In genomic region chr11:8327761-8328192, GRCh38 we compare ENCODE assay signal across 12 cellular contexts.
A peak's percentile ranks its signal among the peaks of the same experiment; 100 is the strongest.
DNase-seq lines count a peak whose midpoint lies in the region; ATAC-seq and TF ChIP-seq lines count a peak whose summit lies in the region.
"Had no signal": no experiment of that assay in that cellular context is flagged by ENCODE, and none has a peak within 500 bp of the region (broad histone marks: within the 10 kb centered on the region; RNA-seq: fewer than 3 reads in every experiment).

No MANE protein-coding gene starts in this region.

- no peak for TF ChIP-seq CTCF in left ventricle myocardium inferior (IDR thresholded peaks at IDR 0.05; ENCODE audit: borderline replicate concordance)
- no peak for TF ChIP-seq CTCF in body of pancreas (IDR thresholded peaks at IDR 0.05)

- H3K4me1 Mint-ChIP-seq in CD4-positive, alpha-beta memory T cell = no peaks in the 10 kb centered on the region
- H3K4me1 Mint-ChIP-seq: activated CD8-positive, alpha-beta memory T cell treated with anti-CD3 and anti-CD28 coated beads, Interleukin-2, amount 10 ng/mL, durations not matched to agents 7 days and 5 days had no signal

- H3K9me3 Mint-ChIP-seq in CD4-positive, alpha-beta memory T cell = no peaks in the 10 kb centered on the region

- peaks cover 8% of the 10 kb centered on the region for H3K4me1 ChIP-seq in left ventricle myocardium inferior
- peaks cover 6% of the 10 kb centered on the region for H3K4me1 ChIP-seq in body of pancreas
- no peaks in the 10 kb centered on the region for H3K4me1 ChIP-seq in CD4-positive, alpha-beta memory T cell (ENCODE audit: insufficient read depth, low read length)

- peaks cover 4 to 15% of the 10 kb centered on the region in 2 donors for H3K27me3 Mint-ChIP-seq in CD4-positive, alpha-beta memory T cell
- H3K27me3 Mint-ChIP-seq: activated CD8-positive, alpha-beta memory T cell treated with anti-CD3 and anti-CD28 coated beads, Interleukin-2, amount 10 ng/mL, durations not matched to agents 7 days and 5 days had no signal

- no peak overlapping the region for H3K27ac Mint-ChIP-seq in CD4-positive, alpha-beta memory T cell
- H3K27ac Mint-ChIP-seq: activated CD8-positive, alpha-beta memory T cell treated with anti-CD3 and anti-CD28 coated beads, Interleukin-2, amount 10 ng/mL, durations not matched to agents 7 days and 5 days had no signal

- H3K4me3 ChIP-seq in left ventricle myocardium inferior = no peak overlapping the region
- no peak overlapping the region for H3K4me3 ChIP-seq in body of pancreas
- no peak overlapping the region for H3K4me3 ChIP-seq in CD4-positive, alpha-beta memory T cell (ENCODE audit: low read length in 2 of 2)
- H3K4me3 ChIP-seq: SJCRH30, thoracic aorta had no signal

- peak; percentile 56 for DNase-seq in A172 (ENCODE audit: low spot score)
- no peak for DNase-seq in germinal center (ENCODE audit: low spot score)
- no peak for DNase-seq in left ventricle myocardium inferior
- DNase-seq in body of pancreas = no peak
- DNase-seq in CD4-positive, alpha-beta memory T cell = no peak
- DNase-seq: activated CD8-positive, alpha-beta memory T cell treated with anti-CD3 and anti-CD28 coated beads, Interleukin-2, amount 10 ng/mL, durations not matched to agents 7 days and 5 days; central memory CD4-positive, alpha-beta T cell; SJCRH30 had no signal

- H3K36me3 ChIP-seq in left ventricle myocardium inferior (no peaks in the 10 kb centered on the region), body of pancreas (replicated peaks in 1 of 2; ENCODE audit: insufficient read depth in 1 of 2, low read depth in 2 of 2) (no peaks in the 10 kb centered on the region)
- H3K36me3 ChIP-seq in CD4-positive, alpha-beta memory T cell (ENCODE audit: insufficient read depth, low read length) = no peaks in the 10 kb centered on the region
- H3K36me3 ChIP-seq: SJCRH30, thoracic aorta had no signal

- H3K4me3 Mint-ChIP-seq in CD4-positive, alpha-beta memory T cell = no peak overlapping the region
- H3K4me3 Mint-ChIP-seq: activated CD8-positive, alpha-beta memory T cell treated with anti-CD3 and anti-CD28 coated beads, Interleukin-2, amount 10 ng/mL, durations not matched to agents 7 days and 5 days had no signal

- WGBS in body of pancreas, 2 donors = 44 to 70% methylated on average over 2 to 3 of the region's 3 CpGs

- H3K27ac ChIP-seq in left ventricle myocardium inferior (replicated peaks) = no peak overlapping the region
- H3K27ac ChIP-seq in body of pancreas = no peak overlapping the region
- no peak overlapping the region for H3K27ac ChIP-seq in CD4-positive, alpha-beta memory T cell (ENCODE audit: low read depth, low read length)
- H3K27ac ChIP-seq: SJCRH30, thoracic aorta had no signal

- no peaks in the 10 kb centered on the region for H3K36me3 Mint-ChIP-seq in CD4-positive, alpha-beta memory T cell
- H3K36me3 Mint-ChIP-seq: activated CD8-positive, alpha-beta memory T cell treated with anti-CD3 and anti-CD28 coated beads, Interleukin-2, amount 10 ng/mL, durations not matched to agents 7 days and 5 days had no signal

- CTCF ChIA-PET in CD4-positive, alpha-beta memory T cell (lab: Charles Lee; ENCODE audit: partially characterized antibody) = interaction anchor here (1.4 kb wide), 1 partner anchor 9 kb away, joined by 5 read pairs; no protein-coding TSS in a partner anchor

- H3K27me3 ChIP-seq in left ventricle myocardium inferior (ENCODE audit: low read depth) = peaks cover 34% of the 10 kb centered on the region
- H3K27me3 ChIP-seq in body of pancreas = no peaks in the 10 kb centered on the region
- no peaks in the 10 kb centered on the region for H3K27me3 ChIP-seq in CD4-positive, alpha-beta memory T cell (ENCODE audit: insufficient read depth, low read length)

- no peak for TF ChIP-seq POLR2A in body of pancreas (IDR thresholded peaks at IDR 0.05)

- intact Hi-C loops in left ventricle myocardium inferior (cut with micrococcal nuclease) (no loop called here), body of pancreas (cut with DNase I) (no loop called here)
- intact Hi-C loops in CD4-positive, alpha-beta memory T cell (cut with micrococcal nuclease) = no loop called here

- peak; percentile 86 for ATAC-seq in GM19025 (IDR thresholded peaks at IDR 0.05; ENCODE audit: low read depth, unreplicated experiment)
- peak; percentile 79 for ATAC-seq in HG02678 (IDR thresholded peaks at IDR 0.05; ENCODE audit: unreplicated experiment)
- ATAC-seq in HG03571 (IDR thresholded peaks at IDR 0.05; ENCODE audit: unreplicated experiment) = peak; percentile 40
- no peak for ATAC-seq in body of pancreas
- ATAC-seq: activated CD8-positive, alpha-beta memory T cell treated with anti-CD3 and anti-CD28 coated beads, Interleukin-2, amount 10 ng/mL, durations not matched to agents 7 days and 5 days had no signal

- POLR2A ChIA-PET in CD4-positive, alpha-beta memory T cell (lab: Charles Lee; ENCODE audit: partially characterized antibody) = no interaction called here

- no peaks in the 10 kb centered on the region for H3K9me3 ChIP-seq in left ventricle myocardium inferior (replicated peaks)
- no peaks in the 10 kb centered on the region for H3K9me3 ChIP-seq in body of pancreas
- no peaks in the 10 kb centered on the region for H3K9me3 ChIP-seq in CD4-positive, alpha-beta memory T cell (ENCODE audit: control insufficient read depth in 1 of 2, low read length in 2 of 2)
- H3K9me3 ChIP-seq: SJCRH30, thoracic aorta had no signal
